ENCODE assay signal across 23 cellular contexts in genomic region chr3:145780301-145780700, GRCh38.
"Had no signal": no experiment of that assay in that cellular context is flagged by ENCODE, and none has a peak within 500 bp of the region (broad histone marks: within the 10 kb centered on the region; RNA-seq: fewer than 3 reads in every experiment).

No MANE protein-coding gene starts in this region.

- H3K27ac ChIP-seq: KMS-11, RWPE1 had no signal

- ATAC-seq: K562, Panc1, PC-3 had no signal

- H3K27ac Mint-ChIP-seq: IgD-negative memory B cell had no signal

- H3K9ac ChIP-seq: KMS-11, SK-N-SH had no signal

- H3K36me3 Mint-ChIP-seq: IgD-negative memory B cell had no signal

- H3K9me3 ChIP-seq: SK-N-SH had no signal

- H3K27me3 Mint-ChIP-seq: IgD-negative memory B cell had no signal

- H3K4me1 Mint-ChIP-seq: IgD-negative memory B cell had no signal

- H3K4me2 ChIP-seq: KMS-11, SK-N-SH had no signal

- H3K9me2 ChIP-seq: SK-N-SH had no signal

- H3K4me3 Mint-ChIP-seq: IgD-negative memory B cell had no signal

- DNase-seq: Kasumi-1, MV-4-11, NCI-H1048, NCI-H1105, NCI-H1417, NCI-H1436 treated with DMSO at 0.1 percent for 48 hours, NCI-H1694, NCI-H187 treated with DMSO at 0.1 percent for 48 hours, NCI-H2029 treated with DMSO at 0.1 percent for 48 hours, NCI-H2171 treated with DMSO at 0.1 percent for 48 hours, NCI-H2227 treated with DMSO at 0.1 percent for 48 hours, NCI-H524, NCI-H526 treated with DMSO at 0.1 percent for 48 hours, NCI-H748 treated with DMSO at 0.1 percent for 48 hours, PC-3, SHP77, SK-N-SH, SW 1271 had no signal

- H3K4me3 ChIP-seq: K562 had no signal
